Comparison of ENCODE assay signal across 21 cellular contexts in the genomic region with DNA sequence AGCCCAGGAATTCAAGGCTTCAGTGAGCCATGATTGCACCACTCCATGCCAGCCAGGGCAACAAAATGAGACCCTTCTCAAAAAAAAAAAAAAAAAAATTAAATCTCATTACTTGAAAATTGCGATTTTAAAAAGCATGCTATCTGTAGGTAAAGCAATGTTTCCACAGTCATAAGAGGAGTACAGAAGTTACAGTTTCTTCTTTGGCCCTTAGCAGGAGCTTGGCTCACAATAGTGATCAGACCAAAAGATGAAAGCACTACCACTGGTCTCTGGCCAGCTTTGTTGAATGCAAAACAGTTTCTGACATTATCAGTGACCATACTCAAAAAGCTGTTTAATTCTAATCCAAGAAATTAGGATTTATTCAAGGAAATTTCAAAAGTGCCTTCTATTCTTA.
"Had no signal": no experiment of that assay in that cellular context is flagged by ENCODE, and none has a peak within 500 bp of the region (broad histone marks: within the 10 kb centered on the region; RNA-seq: fewer than 3 reads in every experiment).

No MANE protein-coding gene starts in this region.

- H3K4me3 ChIP-seq: adrenal gland, left ventricle myocardium inferior, tibial nerve had no signal

- H3K27ac ChIP-seq: adrenal gland, left ventricle myocardium inferior, tibial nerve had no signal

- H3K27me3 ChIP-seq: adrenal gland, tibial nerve had no signal

- H3K4me3 Mint-ChIP-seq: nephron progenitor cell had no signal

- H3K27ac Mint-ChIP-seq: nephron progenitor cell had no signal

- DNase-seq: activated CD4-positive, alpha-beta T cell treated with anti-CD3 and anti-CD28 coated beads for 1 hour; activated naive CD4-positive, alpha-beta T cell treated with Interleukin-2 at 50 U/mL for 16 hours; adrenal gland; cerebellar nuclear complex; cortex of kidney; hypothalamus; left ventricle myocardium inferior; mammary epithelial cell; nephron progenitor cell; retina; stimulated activated CD4-positive, alpha-beta T cell treated with anti-CD3 and anti-CD28 coated beads, Interleukin-12 subunit alpha, Interleukin-12 subunit beta, amount 100 ng/mL, for 4 hours; stimulated activated CD4-positive, alpha-beta T cell treated with anti-CD3 and anti-CD28 coated beads, Interleukin-1b, Interleukin-23, amount 100 ng/mL, for 48 hours; stimulated activated CD8-positive, alpha-beta memory T cell treated with anti-CD3 and anti-CD28 coated beads, Interleukin-4, amount 100 ng/mL, for 48 hours; stimulated activated naive CD4-positive, alpha-beta T cell; substantia nigra had no signal

- FAIRE-seq: astrocyte, bronchial epithelial cell, frontal cortex, urothelium cell line had no signal

- H3K9me3 Mint-ChIP-seq: activated T-helper 2 cell treated with anti-CD3 and anti-CD28 coated beads, Interferon-gamma antibody, Interleukin-2, Interleukin-4, amounts not matched to agents 10 μg/mL and 5 μg/mL and 100 μg/mL, durations not matched to agents 14 hours and 24 hours and 36 hours; nephron progenitor cell had no signal

- H3K36me3 ChIP-seq: adrenal gland, left ventricle myocardium inferior, tibial nerve had no signal

- H3K9me3 ChIP-seq: adrenal gland, left ventricle myocardium inferior, tibial nerve had no signal
